In the genomic region with DNA sequence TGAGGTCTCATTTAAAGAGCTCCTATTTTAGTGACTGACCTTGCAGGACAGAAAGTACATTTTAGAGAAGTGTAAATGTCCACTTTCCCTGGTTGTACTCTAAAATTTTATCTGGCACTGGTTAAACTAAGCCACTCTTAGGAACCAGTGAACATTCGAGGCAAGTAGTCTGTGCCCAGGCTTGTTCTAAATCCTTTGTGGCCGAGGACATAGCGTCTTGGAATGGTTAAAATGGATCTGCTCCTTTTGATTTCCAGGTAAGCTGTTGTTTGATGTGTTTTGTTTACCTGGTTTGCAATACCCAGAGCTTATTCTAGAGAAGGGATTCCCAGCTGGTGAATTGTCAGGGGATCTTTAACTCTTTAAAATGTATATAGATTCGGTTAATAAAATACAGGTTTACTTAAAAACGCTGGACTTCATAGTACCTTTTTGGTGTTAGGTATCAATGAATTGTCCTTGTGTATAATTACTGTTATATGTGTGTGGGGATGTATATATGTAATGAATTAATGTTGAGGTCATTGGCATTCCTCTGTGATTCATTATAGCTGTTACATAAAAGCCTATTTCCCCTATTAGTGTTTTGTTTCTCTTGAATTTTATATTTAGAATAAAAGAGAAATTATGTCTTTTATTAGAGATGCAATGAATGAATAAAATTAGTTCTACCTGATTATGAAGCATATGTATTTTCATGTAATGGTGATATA, we compare ENCODE assay signal across 1 cellular context.
TF ChIP-seq lines count a peak whose summit lies in the region.

No MANE protein-coding gene starts in this region.

TF ChIP-seq in HEK293, 187 proteins besides CTCF, POLR2A, EP300 and RAD21 (continued from another document):
- TF ChIP-seq, protein P1, sequence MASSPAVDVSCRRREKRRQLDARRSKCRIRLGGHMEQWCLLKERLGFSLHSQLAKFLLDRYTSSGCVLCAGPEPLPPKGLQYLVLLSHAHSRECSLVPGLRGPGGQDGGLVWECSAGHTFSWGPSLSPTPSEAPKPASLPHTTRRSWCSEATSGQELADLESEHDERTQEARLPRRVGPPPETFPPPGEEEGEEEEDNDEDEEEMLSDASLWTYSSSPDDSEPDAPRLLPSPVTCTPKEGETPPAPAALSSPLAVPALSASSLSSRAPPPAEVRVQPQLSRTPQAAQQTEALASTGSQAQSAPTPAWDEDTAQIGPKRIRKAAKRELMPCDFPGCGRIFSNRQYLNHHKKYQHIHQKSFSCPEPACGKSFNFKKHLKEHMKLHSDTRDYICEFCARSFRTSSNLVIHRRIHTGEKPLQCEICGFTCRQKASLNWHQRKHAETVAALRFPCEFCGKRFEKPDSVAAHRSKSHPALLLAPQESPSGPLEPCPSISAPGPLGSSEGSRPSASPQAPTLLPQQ (tag by site-specific recombination; IDR thresholded peaks at IDR 0.05), result no peak
- TF ChIP-seq PRDM1 (tag by site-specific recombination; IDR thresholded peaks at IDR 0.05) (0 out of 2 replicates have a peak, but pooled peaks have one; percentile 9), ZBTB8A (tag by site-specific recombination; IDR thresholded peaks at IDR 0.05) (no peak), ZNF274 (IDR thresholded peaks at IDR 0.05; ENCODE audit: low read length) (no peak), ZNF274 (tag by site-specific recombination; IDR thresholded peaks at IDR 0.05; ENCODE audit: borderline replicate concordance) (no peak), ZBTB20 (tag by site-specific recombination; IDR thresholded peaks at IDR 0.05) (no peak), ZSCAN23 (tag by site-specific recombination; IDR thresholded peaks at IDR 0.05) (no peak), ZNF398 (tag by site-specific recombination; IDR thresholded peaks at IDR 0.05) (no peak), REPIN1 (tag by site-specific recombination; IDR thresholded peaks at IDR 0.05; ENCODE audit: low read depth) (no peak)
